11 cellular contexts compared by ENCODE assay signal in the genomic region with DNA sequence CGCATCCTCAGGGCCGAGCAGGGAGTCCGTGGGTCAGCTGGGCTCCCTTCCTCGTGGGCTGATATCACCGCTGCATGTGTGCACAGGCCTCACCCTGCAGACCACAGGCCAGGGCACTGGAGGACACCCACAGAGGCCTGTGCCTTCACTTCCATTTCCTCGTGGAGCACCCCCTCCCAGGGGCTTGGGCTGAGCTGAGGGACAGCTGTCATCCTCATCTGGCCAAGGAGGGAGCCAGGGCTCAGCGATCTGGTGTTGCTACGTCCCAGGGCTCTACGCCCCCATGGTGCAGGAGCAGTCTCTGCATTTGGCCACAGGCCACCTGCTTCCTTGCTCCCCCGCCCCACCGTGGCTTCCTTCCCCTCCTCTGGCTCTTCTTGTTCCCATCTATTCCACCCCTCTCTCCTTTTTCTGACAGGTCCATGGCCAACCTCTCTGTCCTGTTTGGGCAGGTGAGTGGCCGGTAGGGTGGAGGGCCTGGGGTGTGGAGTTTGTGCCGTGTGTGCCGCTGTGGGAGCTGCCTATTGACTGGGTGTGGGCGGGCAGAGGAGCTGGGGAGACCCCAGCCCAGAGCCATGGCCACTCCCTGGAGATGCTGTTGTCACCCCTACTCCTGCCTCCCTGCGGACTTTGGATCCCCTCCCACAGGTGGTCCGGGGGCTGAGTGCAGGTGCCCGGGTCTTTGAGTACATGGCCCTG. TPM values are rescaled to one million over a fixed set of nuclear protein-coding genes. Genes with fewer than 3 reads are reported as not detected.
A peak's percentile ranks its signal among the peaks of the same experiment; 100 is the strongest.
DNase-seq lines count a peak whose midpoint lies in the region; ATAC-seq and TF ChIP-seq lines count a peak whose summit lies in the region.
"Had no signal": no experiment of that assay in that cellular context is flagged by ENCODE, and none has a peak within 500 bp of the region (broad histone marks: within the 10 kb centered on the region; RNA-seq: fewer than 3 reads in every experiment).

No MANE protein-coding gene starts in this region.

- no peak overlapping the region for H3K4me2 ChIP-seq in Karpas-422 (ENCODE audit: low read depth, low read length, poor library complexity, severe bottlenecking)

- H3K4me3 ChIP-seq in WERI-Rb-1 (ENCODE audit: low read depth, low read length) (no peak overlapping the region), prostate gland (no peak overlapping the region), Karpas-422 (ENCODE audit: low read length) (no peak overlapping the region)
- H3K4me3 ChIP-seq: esophagus muscularis mucosa, stomach had no signal

- DNase-seq in GDM1 (lab: John Stamatoyannopoulos, UW) = peak; percentile 30
- DNase-seq in WERI-Rb-1 = peak; percentile 56
- DNase-seq in left lobe of liver (ENCODE audit: low spot score) = no peak
- DNase-seq in germinal center (ENCODE audit: low spot score) = no peak
- DNase-seq in prostate gland (ENCODE audit: low spot score) = no peak
- DNase-seq in Karpas-422 = no peak
- no peak for DNase-seq in central memory CD4-positive, alpha-beta T cell
- DNase-seq: NCI-H187 treated with DMSO at 0.1 percent for 48 hours had no signal

- H4K20me1 ChIP-seq in Karpas-422 (ENCODE audit: insufficient read depth, low read depth, low read length) = no peaks in the 10 kb centered on the region

- H3K36me3 ChIP-seq in WERI-Rb-1 = peaks cover 4% of the 10 kb centered on the region
- H3K36me3 ChIP-seq in prostate gland = peaks cover 4 to 10% of the 10 kb centered on the region in 2 donors
- H3K36me3 ChIP-seq in Karpas-422 (ENCODE audit: insufficient read depth, low read length) = no peaks in the 10 kb centered on the region

- H3K9ac ChIP-seq in Karpas-422 (ENCODE audit: low read length) = no peak overlapping the region

- no peaks in the 10 kb centered on the region for H3K27me3 ChIP-seq in WERI-Rb-1 (ENCODE audit: insufficient read depth, low read depth, severe bottlenecking)
- H3K27me3 ChIP-seq in prostate gland (replicated peaks; ENCODE audit: insufficient read depth) = no peaks in the 10 kb centered on the region
- no peaks in the 10 kb centered on the region for H3K27me3 ChIP-seq in Karpas-422 (ENCODE audit: low read length)
- H3K27me3 ChIP-seq: esophagus muscularis mucosa, stomach had no signal

- H3K4me1 ChIP-seq in prostate gland (replicated peaks) = no peaks in the 10 kb centered on the region
- H3K4me1 ChIP-seq in Karpas-422 (ENCODE audit: low read length) = no peaks in the 10 kb centered on the region

- TF ChIP-seq POLR2A in prostate gland (IDR thresholded peaks at IDR 0.05) = no peak

- intact Hi-C loops in prostate gland (cut with DNase I) = no loop called here

- no peaks in the 10 kb centered on the region for H3K79me2 ChIP-seq in Karpas-422 (ENCODE audit: low read length)

- TF ChIP-seq CTCF in 22Rv1 (IDR thresholded peaks at IDR 0.05) = no peak
- TF ChIP-seq CTCF in WERI-Rb-1 (IDR thresholded peaks at IDR 0.05; ENCODE audit: low read depth, low read length) = no peak
- TF ChIP-seq CTCF in prostate gland (IDR thresholded peaks at IDR 0.05) = no peak

- H3K27ac ChIP-seq in 22Rv1 (peak overlapping the region; percentile 15; the same call in 1 of the 2 replicates), WERI-Rb-1 (peak overlapping the region; percentile 24), prostate gland (no peak overlapping the region), Karpas-422 (ENCODE audit: low read length) (no peak overlapping the region)

- H3K9me2 ChIP-seq in Karpas-422 (replicated peaks; ENCODE audit: insufficient read depth, low read length) = no peaks in the 10 kb centered on the region

- no peak overlapping the region for H2AFZ ChIP-seq in Karpas-422 (ENCODE audit: low read length)

- H3K9me3 ChIP-seq in WERI-Rb-1 (ENCODE audit: severe bottlenecking) (no peaks in the 10 kb centered on the region), prostate gland (no peaks in the 10 kb centered on the region), Karpas-422 (ENCODE audit: low read length) (no peaks in the 10 kb centered on the region)
- H3K9me3 ChIP-seq: esophagus muscularis mucosa, stomach had no signal

- ATAC-seq in left lobe of liver = peak; percentile 19

- 70% methylated on average over 18 of the region's 18 CpGs for WGBS in prostate gland

RNA-seq across cellular contexts. Expression of a gene that starts 8.3 kb away (rescaled TPM):
- total RNA-seq in left lobe of liver (2.2 TPM), prostate gland (10 to 100 TPM in 1 of 2 donors, 1 to 10 TPM in 1; 1.7 to 11.0 TPM)
- total RNA-seq in Karpas-422 (2014; rRNA removed; shearing (Covaris generic); ENCODE audit: low replicate concordance) = 4.5 and 6.2 TPM in 2 replicates

RNA-seq across cellular contexts. Expression of a gene that starts 11.7 kb away (rescaled TPM):
- 29.1 TPM for total RNA-seq in left lobe of liver
- 10 to 100 TPM; 26.4 to 50.6 TPM for total RNA-seq in prostate gland
- 19.0 and 27.1 TPM in 2 replicates for total RNA-seq in Karpas-422 (2014; rRNA removed; shearing (Covaris generic); ENCODE audit: low replicate concordance)

RNA-seq across cellular contexts. Expression of a gene that starts 15.7 kb away (rescaled TPM):
- total RNA-seq in left lobe of liver (not detected), prostate gland (1 to 10 TPM in 1 of 2 donors, under 1 TPM in 1; 0.18 to 7.1 TPM)
- 0.78 and 1.6 TPM in 2 replicates for total RNA-seq in Karpas-422 (2014; rRNA removed; shearing (Covaris generic); ENCODE audit: low replicate concordance)

RNA-seq across cellular contexts. Expression of a gene that starts 17.7 kb away (rescaled TPM):
- 9.6 TPM for total RNA-seq in left lobe of liver
- total RNA-seq in prostate gland = 10 to 100 TPM; 13.1 to 18.5 TPM
- total RNA-seq in Karpas-422 (2014; rRNA removed; shearing (Covaris generic); ENCODE audit: low replicate concordance) = 13.6 and 33.0 TPM in 2 replicates

RNA-seq across cellular contexts. Expression of a gene that starts 19.4 kb away (rescaled TPM):
- 83.1 TPM for total RNA-seq in left lobe of liver
- total RNA-seq in prostate gland = 100 to 1,000 TPM in 1 of 2 donors, 10 to 100 TPM in 1; 77.1 to 141 TPM
- total RNA-seq in Karpas-422 (2014; rRNA removed; shearing (Covaris generic); ENCODE audit: low replicate concordance) = 35.1 and 113 TPM in 2 replicates

Comparison
In these comparisons a context has a peak if more than half of its experiments do, and no peak if none do; other contexts are left out.
1. H3K27ac ChIP-seq: peak in 22Rv1 (single experiment) and WERI-Rb-1 (single experiment); none in prostate gland (0 of 2) and Karpas-422 (single experiment).
2. DNase-seq: peak in GDM1 (single experiment) and WERI-Rb-1 (single experiment); none in left lobe of liver (single experiment), germinal center (single experiment), prostate gland (single experiment), Karpas-422 (single experiment) and central memory CD4-positive, alpha-beta T cell (single experiment).